In genomic region chr6:154502564-154502963, GRCh38 we compare ENCODE assay signal across 22 cellular contexts. TPM values are rescaled to one million over a fixed set of nuclear protein-coding genes. Genes with fewer than 3 reads are reported as not detected.
DNase-seq lines count a peak whose midpoint lies in the region; ATAC-seq and TF ChIP-seq lines count a peak whose summit lies in the region.
"Had no signal": no experiment of that assay in that cellular context is flagged by ENCODE, and none has a peak within 500 bp of the region (broad histone marks: within the 10 kb centered on the region; RNA-seq: fewer than 3 reads in every experiment).

No MANE protein-coding gene starts in this region.

- ATAC-seq in HG03354 (IDR thresholded peaks at IDR 0.05; ENCODE audit: poor library complexity, severe bottlenecking, unreplicated experiment) = no peak
- ATAC-seq: GM12878, Panc1 had no signal

- H3K4me3 ChIP-seq in dorsolateral prefrontal cortex (no peak overlapping the region), sigmoid colon (no peak overlapping the region), WERI-Rb-1 (ENCODE audit: low read depth, low read length) (no peak overlapping the region)
- H3K4me3 ChIP-seq: BLaER1, GM12878 had no signal

- H3K36me3 ChIP-seq in sigmoid colon (no peaks in the 10 kb centered on the region), WERI-Rb-1 (no peaks in the 10 kb centered on the region)
- H3K36me3 ChIP-seq: BLaER1 had no signal

- H3K4me1 ChIP-seq in sigmoid colon = peaks cover 0 to 61% (median 47%) of the 10 kb centered on the region in 4 donors

- H3K27ac ChIP-seq in dorsolateral prefrontal cortex = peak overlapping the region in 35 of 59 donors; percentile 2 to 97 (median 49)
- peak overlapping the region in 2 of 4 donors; percentile 28 to 98 for H3K27ac ChIP-seq in sigmoid colon
- H3K27ac ChIP-seq in WERI-Rb-1 = no peak overlapping the region
- H3K27ac ChIP-seq: BLaER1, HL-60 had no signal

- DNase-seq in Kasumi-1 (lab: John Stamatoyannopoulos, UW) = peak; percentile 16 to 24
- peak; percentile 34 for DNase-seq in MV-4-11 (lab: John Stamatoyannopoulos, UW)
- DNase-seq in dorsolateral prefrontal cortex = no peak
- peak; percentile 42 for DNase-seq in sigmoid colon
- DNase-seq in WERI-Rb-1 = no peak
- DNase-seq in COR-L47 (lab: John Stamatoyannopoulos, UW) = no peak
- DNase-seq: ACHN; Caco-2; CD4-positive, alpha-beta T cell; DMS 273 treated with DMSO at 0.1 percent for 48 hours; DND-41; H7; KG1; NCI-H1417 treated with DMSO at 0.1 percent for 48 hours; NCI-H187; NCI-H446; NCI-H526 treated with DMSO at 0.1 percent for 48 hours had no signal

- no peak for TF ChIP-seq POLR2A in sigmoid colon (IDR thresholded peaks at IDR 0.05)

- intact Hi-C loops in dorsolateral prefrontal cortex (cut with DNase I) (loop anchor here (5.0 to 10.0 kb wide), 5 partner anchors 50 to 348 kb away; partner anchors contain the start of gene SCAF8 (in 1 of the 2)), sigmoid colon (cut with DNase I) (no loop called here)

- no peaks in the 10 kb centered on the region for H3K9me3 ChIP-seq in sigmoid colon
- H3K9me3 ChIP-seq in WERI-Rb-1 (ENCODE audit: severe bottlenecking) = no peaks in the 10 kb centered on the region
- H3K9me3 ChIP-seq: BLaER1, Caco-2 had no signal

- H3K27me3 ChIP-seq in dorsolateral prefrontal cortex (no peaks in the 10 kb centered on the region), sigmoid colon (no peaks in the 10 kb centered on the region), WERI-Rb-1 (ENCODE audit: insufficient read depth, low read depth, severe bottlenecking) (no peaks in the 10 kb centered on the region)
- H3K27me3 ChIP-seq: BLaER1 had no signal

- 92 to 97% methylated on average over 6 of the region's 6 CpGs for WGBS in sigmoid colon, 2 donors

- TF ChIP-seq EP300 in sigmoid colon (IDR thresholded peaks at IDR 0.05) = no peak

- TF ChIP-seq CTCF in dorsolateral prefrontal cortex (IDR thresholded peaks at IDR 0.05 in 54 of 56, conservative IDR thresholded peaks at IDR 0.05 in 2 of 56; ENCODE audit: low read depth in 1 of 56, partially characterized antibody in 56 of 56) (no peak), sigmoid colon (IDR thresholded peaks at IDR 0.05) (no peak), WERI-Rb-1 (IDR thresholded peaks at IDR 0.05; ENCODE audit: low read depth, low read length) (no peak)

RNA-seq across cellular contexts. Expression of gene CNKSR3, which starts 7.9 kb away (rescaled TPM):
- total RNA-seq in dorsolateral prefrontal cortex (10 to 100 TPM in 102 of 120 experiments, 1 to 10 TPM in 18; 7.3 to 35.6 (median 15.0) TPM), sigmoid colon (10 to 100 TPM; 12.8 to 16.8 (median 14.4) TPM)
- 10 to 100 TPM in 2 of 3 donors, 1 to 10 TPM in 1; 6.0 to 17.4 (median 15.3) TPM for polyA plus RNA-seq in sigmoid colon

Comparison
In these comparisons a context has a peak if more than half of its experiments do, and no peak if none do; other contexts are left out.
1. DNase-seq: peak in Kasumi-1 (2 of 2), MV-4-11 (single experiment) and sigmoid colon (single experiment); none in dorsolateral prefrontal cortex (0 of 10), WERI-Rb-1 (single experiment) and COR-L47 (single experiment).